Comparison of ENCODE assay signal across 8 cellular contexts in genomic region chr4:183098723-183099536, GRCh38. TPM values are rescaled to one million over a fixed set of nuclear protein-coding genes. Genes with fewer than 3 reads are reported as not detected.
A peak's percentile ranks its signal among the peaks of the same experiment; 100 is the strongest.
DNase-seq lines count a peak whose midpoint lies in the region; ATAC-seq and TF ChIP-seq lines count a peak whose summit lies in the region.

WWC2 (plus strand) TSS chr4:183099257; CDS start chr4:183099492, 235 bp downstream.

- H3K27me3 Mint-ChIP-seq in CD8-positive, alpha-beta T cell (ENCODE audit: low read depth) = peaks cover 34% of the 10 kb centered on the region

- H3K36me3 ChIP-seq in CD8-positive, alpha-beta T cell (ENCODE audit: insufficient read depth, low read length) = no peaks in the 10 kb centered on the region
- H3K36me3 ChIP-seq in KMS-11 (ENCODE audit: insufficient read depth) (no peaks in the 10 kb centered on the region), thoracic aorta (no peaks in the 10 kb centered on the region)

- peaks cover 18% of the 10 kb centered on the region for H3K4me1 ChIP-seq in CD8-positive, alpha-beta T cell (ENCODE audit: insufficient read depth, low read length)
- H3K4me1 ChIP-seq in KMS-11 (ENCODE audit: low read depth, poor library complexity, severe bottlenecking) (peaks cover 11% of the 10 kb centered on the region), thoracic aorta (ENCODE audit: control insufficient read depth in 1 of 2, low read depth in 2 of 2) (peaks cover 13 to 38% of the 10 kb centered on the region in 2 donors)

- H3K9me3 Mint-ChIP-seq in CD8-positive, alpha-beta T cell = no peaks in the 10 kb centered on the region

- peak within 1 kb of the TSS; percentile 65 for H3K9ac ChIP-seq in KMS-11

- CTCF ChIA-PET in CD8-positive, alpha-beta T cell (lab: Charles Lee) = interaction anchor here (2.0 to 3.0 kb wide), 2 partner anchors 25 to 163 kb away, joined by 5 to 15 read pairs; no protein-coding TSS in a partner anchor

- H3K27ac Mint-ChIP-seq in CD8-positive, alpha-beta T cell = no peak within 1 kb of the TSS

- H3K36me3 Mint-ChIP-seq in CD8-positive, alpha-beta T cell = no peaks in the 10 kb centered on the region

- peak within 1 kb of the TSS; percentile 86 for H3K4me3 ChIP-seq in CD8-positive, alpha-beta T cell (ENCODE audit: low read depth, low read length)
- H3K4me3 ChIP-seq in KMS-11 (IDR thresholded peaks at IDR 0.05; ENCODE audit: insufficient read depth, low read depth, low read length) = no peak within 1 kb of the TSS
- H3K4me3 ChIP-seq in thoracic aorta = peak within 1 kb of the TSS; percentile 89

- peak within 1 kb of the TSS; percentile 76 for H3K4me3 Mint-ChIP-seq in CD8-positive, alpha-beta T cell

- intact Hi-C loops in CD8-positive, alpha-beta T cell (cut with DNase I, micrococcal nuclease) = loop anchor here in 1 of 2 experiments (1.0 to 2.0 kb wide), 2 partner anchors 180 to 308 kb away; no protein-coding TSS in a partner anchor
- intact Hi-C loops in Right ventricle myocardium superior (cut with DNase I) = no loop called here

- H3K27ac ChIP-seq in CD8-positive, alpha-beta T cell (ENCODE audit: low read depth, low read length) = peak within 1 kb of the TSS; percentile 22
- H3K27ac ChIP-seq in KMS-11 (no peak within 1 kb of the TSS), thoracic aorta (peak within 1 kb of the TSS; percentile 97 to 98)

- peak in 6 of 7 experiments; percentile 46 to 73 (median 53) for DNase-seq in CD8-positive, alpha-beta T cell
- peak; percentile 25 to 64 (median 48) for DNase-seq in T-helper 1 cell
- peak; percentile 95 for DNase-seq in amniotic epithelial cell (ENCODE audit: low read depth)
- peak; percentile 94 for DNase-seq in Right ventricle myocardium superior
- DNase-seq in omental fat pad (ENCODE audit: low spot score) = peak; percentile 51
- DNase-seq in thoracic aorta (ENCODE audit: low spot score) = peak; percentile 36

- peak; percentile 78 for ATAC-seq in CD8-positive, alpha-beta T cell
- ATAC-seq in GM21529 (IDR thresholded peaks at IDR 0.05; ENCODE audit: unreplicated experiment) (peak; percentile 69), Right ventricle myocardium superior (ENCODE audit: poor library complexity) (peak; percentile 95), omental fat pad (ENCODE audit: low FRiP score) (peak; percentile 81), thoracic aorta (ENCODE audit: insufficient number of reproducible peaks, low FRiP score, low read depth) (peak; percentile 80)

- peak within 1 kb of the TSS; percentile 97 for H3K4me2 ChIP-seq in KMS-11

- no peaks in the 10 kb centered on the region for H3K9me3 ChIP-seq in CD8-positive, alpha-beta T cell (ENCODE audit: low read length)
- H3K9me3 ChIP-seq in thoracic aorta = no peaks in the 10 kb centered on the region

- TF ChIP-seq CTCF in CD8-positive, alpha-beta T cell (IDR thresholded peaks at IDR 0.05) = no peak
- TF ChIP-seq CTCF in KMS-11 (conservative IDR thresholded peaks at IDR 0.05; ENCODE audit: low read depth, low read length) = no peak
- TF ChIP-seq CTCF in omental fat pad (IDR thresholded peaks at IDR 0.05) = no peak
- TF ChIP-seq CTCF in thoracic aorta (IDR thresholded peaks at IDR 0.05) = no peak

- no peaks in the 10 kb centered on the region for H3K27me3 ChIP-seq in CD8-positive, alpha-beta T cell (ENCODE audit: insufficient read depth, low read length)
- H3K27me3 ChIP-seq in KMS-11 (ENCODE audit: insufficient read depth, low read depth) = peaks cover 17% of the 10 kb centered on the region
- H3K27me3 ChIP-seq in thoracic aorta (replicated peaks; ENCODE audit: insufficient read depth) = no peaks in the 10 kb centered on the region

- POLR2A ChIA-PET in CD8-positive, alpha-beta T cell (lab: Charles Lee) = interaction anchor here (1.4 kb wide), 1 partner anchor 180 kb away, joined by 3 read pairs; no protein-coding TSS in a partner anchor

- H3K79me2 ChIP-seq in KMS-11 (ENCODE audit: insufficient read depth, low read depth) = no peaks in the 10 kb centered on the region

- H3K4me1 Mint-ChIP-seq in CD8-positive, alpha-beta T cell (ENCODE audit: low read depth) = peaks cover 10% of the 10 kb centered on the region

- H2AFZ ChIP-seq in KMS-11 (ENCODE audit: low read depth) = peak within 1 kb of the TSS; percentile 95

- no peaks in the 10 kb centered on the region for H4K20me1 ChIP-seq in KMS-11 (ENCODE audit: insufficient read depth)

RNA-seq across cellular contexts. Expression of gene WWC2, which starts in this region (rescaled TPM):
- total RNA-seq in CD8-positive, alpha-beta T cell = 1 to 10 TPM in 1 of 2 experiments, under 1 TPM in 1; 0.73 to 1.8 TPM
- total RNA-seq in Right ventricle myocardium superior = 34.4 TPM
- total RNA-seq in omental fat pad = 10 to 100 TPM; 33.7 to 48.3 (median 42.9) TPM
- total RNA-seq in thoracic aorta = 10 to 100 TPM; 21.1 to 44.8 TPM

Comparison
In these comparisons a context has a peak if more than half of its experiments do, and no peak if none do; other contexts are left out.
1. RNA of gene WWC2 (total RNA-seq): 21.1 to 44.8 TPM in thoracic aorta, 33.7 to 48.3 TPM in omental fat pad and 34.4 TPM in Right ventricle myocardium superior (single experiment); 0.73 to 1.8 TPM in CD8-positive, alpha-beta T cell; every median in the first group is over 4 times any median in the second.
2. DNase-seq: peak in every context shown above with its lines; median percentile 95 in amniotic epithelial cell; 94 in Right ventricle myocardium superior; 53 in CD8-positive, alpha-beta T cell; 51 in omental fat pad; 48 in T-helper 1 cell; 36 in thoracic aorta.
3. Peak in every context shown above with its lines, with median percentiles within 50 percentile points of each other: ATAC-seq.